ENCODE assay signal across 2 cellular contexts in genomic region chr4:21554036-21554435, GRCh38.
TF ChIP-seq lines count a peak whose summit lies in the region.

No MANE protein-coding gene starts in this region.

TF ChIP-seq in SK-N-SH, 30 proteins besides CTCF, POLR2A, EP300 and RAD21 (continued from another document):
- TF ChIP-seq USF2 (IDR thresholded peaks at IDR 0.05; ENCODE audit: borderline replicate concordance, low read depth, low read length) (no peak), SMC3 (IDR thresholded peaks at IDR 0.05; ENCODE audit: low read depth, low read length) (no peak), RXRA (IDR thresholded peaks at IDR 0.05; ENCODE audit: borderline replicate concordance, low read depth) (no peak), GATA2 (CRISPR knock-in tag; IDR thresholded peaks at IDR 0.05) (no peak), TAF1 (IDR thresholded peaks at IDR 0.05; ENCODE audit: borderline replicate concordance, low read depth, low read length) (no peak), IRF3 (IDR thresholded peaks at IDR 0.05; ENCODE audit: low read depth, low read length) (no peak), NFIC (IDR thresholded peaks at IDR 0.05; ENCODE audit: borderline replicate concordance) (no peak), NRF1 (IDR thresholded peaks at IDR 0.05; ENCODE audit: low read depth, low read length) (no peak), TEAD4 (IDR thresholded peaks at IDR 0.05; ENCODE audit: borderline replicate concordance, insufficient read depth) (no peak), SIN3A (IDR thresholded peaks at IDR 0.05; ENCODE audit: borderline replicate concordance, low read depth, low read length) (no peak), TCF12 (IDR thresholded peaks at IDR 0.05) (no peak), FOXJ3 (CRISPR knock-in tag; IDR thresholded peaks at IDR 0.05) (no peak), MEF2A (IDR thresholded peaks at IDR 0.05; ENCODE audit: borderline replicate concordance, low read depth) (no peak), JUND (IDR thresholded peaks at IDR 0.05) (no peak)
- TF ChIP-seq, protein P1, sequence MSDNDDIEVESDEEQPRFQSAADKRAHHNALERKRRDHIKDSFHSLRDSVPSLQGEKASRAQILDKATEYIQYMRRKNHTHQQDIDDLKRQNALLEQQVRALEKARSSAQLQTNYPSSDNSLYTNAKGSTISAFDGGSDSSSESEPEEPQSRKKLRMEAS (IDR thresholded peaks at IDR 0.05; ENCODE audit: low read depth), result no peak
- TF ChIP-seq, protein P2, sequence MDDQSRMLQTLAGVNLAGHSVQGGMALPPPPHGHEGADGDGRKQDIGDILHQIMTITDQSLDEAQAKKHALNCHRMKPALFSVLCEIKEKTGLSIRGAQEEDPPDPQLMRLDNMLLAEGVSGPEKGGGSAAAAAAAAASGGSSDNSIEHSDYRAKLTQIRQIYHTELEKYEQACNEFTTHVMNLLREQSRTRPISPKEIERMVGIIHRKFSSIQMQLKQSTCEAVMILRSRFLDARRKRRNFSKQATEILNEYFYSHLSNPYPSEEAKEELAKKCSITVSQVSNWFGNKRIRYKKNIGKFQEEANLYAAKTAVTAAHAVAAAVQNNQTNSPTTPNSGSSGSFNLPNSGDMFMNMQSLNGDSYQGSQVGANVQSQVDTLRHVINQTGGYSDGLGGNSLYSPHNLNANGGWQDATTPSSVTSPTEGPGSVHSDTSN (IDR thresholded peaks at IDR 0.05), result no peak
- TF ChIP-seq, protein P3, sequence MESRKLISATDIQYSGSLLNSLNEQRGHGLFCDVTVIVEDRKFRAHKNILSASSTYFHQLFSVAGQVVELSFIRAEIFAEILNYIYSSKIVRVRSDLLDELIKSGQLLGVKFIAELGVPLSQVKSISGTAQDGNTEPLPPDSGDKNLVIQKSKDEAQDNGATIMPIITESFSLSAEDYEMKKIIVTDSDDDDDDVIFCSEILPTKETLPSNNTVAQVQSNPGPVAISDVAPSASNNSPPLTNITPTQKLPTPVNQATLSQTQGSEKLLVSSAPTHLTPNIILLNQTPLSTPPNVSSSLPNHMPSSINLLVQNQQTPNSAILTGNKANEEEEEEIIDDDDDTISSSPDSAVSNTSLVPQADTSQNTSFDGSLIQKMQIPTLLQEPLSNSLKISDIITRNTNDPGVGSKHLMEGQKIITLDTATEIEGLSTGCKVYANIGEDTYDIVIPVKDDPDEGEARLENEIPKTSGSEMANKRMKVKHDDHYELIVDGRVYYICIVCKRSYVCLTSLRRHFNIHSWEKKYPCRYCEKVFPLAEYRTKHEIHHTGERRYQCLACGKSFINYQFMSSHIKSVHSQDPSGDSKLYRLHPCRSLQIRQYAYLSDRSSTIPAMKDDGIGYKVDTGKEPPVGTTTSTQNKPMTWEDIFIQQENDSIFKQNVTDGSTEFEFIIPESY (IDR thresholded peaks at IDR 0.05; ENCODE audit: borderline replicate concordance, low read depth), result no peak

TF ChIP-seq in SK-N-SH treated with all-trans-retinoic acid at 6 μM for 48 hours, 23 proteins besides CTCF, POLR2A, EP300 and RAD21 (continued from another document):
- TF ChIP-seq CSRNP3 (CRISPR knock-in tag; IDR thresholded peaks at IDR 0.05) (no peak), CSDC2 (CRISPR knock-in tag; IDR thresholded peaks at IDR 0.05) (no peak), ZNF70 (CRISPR knock-in tag; IDR thresholded peaks at IDR 0.05) (no peak), ZNF565 (CRISPR knock-in tag; conservative IDR thresholded peaks at IDR 0.05; ENCODE audit: low read depth) (no peak), PPARA (CRISPR knock-in tag; IDR thresholded peaks at IDR 0.05; ENCODE audit: borderline replicate concordance) (no peak), TSHZ2 (CRISPR knock-in tag; IDR thresholded peaks at IDR 0.05) (no peak), SNAI2 (CRISPR knock-in tag; IDR thresholded peaks at IDR 0.05) (no peak), ESRRG (CRISPR knock-in tag; IDR thresholded peaks at IDR 0.05) (no peak), ZFP3 (CRISPR knock-in tag; IDR thresholded peaks at IDR 0.05) (no peak), ARNTL (CRISPR knock-in tag; IDR thresholded peaks at IDR 0.05; ENCODE audit: borderline replicate concordance, low read depth) (no peak), ZC3H10 (CRISPR knock-in tag; IDR thresholded peaks at IDR 0.05) (no peak), GLIS3 (CRISPR knock-in tag; IDR thresholded peaks at IDR 0.05) (no peak)
- TF ChIP-seq, protein P4, sequence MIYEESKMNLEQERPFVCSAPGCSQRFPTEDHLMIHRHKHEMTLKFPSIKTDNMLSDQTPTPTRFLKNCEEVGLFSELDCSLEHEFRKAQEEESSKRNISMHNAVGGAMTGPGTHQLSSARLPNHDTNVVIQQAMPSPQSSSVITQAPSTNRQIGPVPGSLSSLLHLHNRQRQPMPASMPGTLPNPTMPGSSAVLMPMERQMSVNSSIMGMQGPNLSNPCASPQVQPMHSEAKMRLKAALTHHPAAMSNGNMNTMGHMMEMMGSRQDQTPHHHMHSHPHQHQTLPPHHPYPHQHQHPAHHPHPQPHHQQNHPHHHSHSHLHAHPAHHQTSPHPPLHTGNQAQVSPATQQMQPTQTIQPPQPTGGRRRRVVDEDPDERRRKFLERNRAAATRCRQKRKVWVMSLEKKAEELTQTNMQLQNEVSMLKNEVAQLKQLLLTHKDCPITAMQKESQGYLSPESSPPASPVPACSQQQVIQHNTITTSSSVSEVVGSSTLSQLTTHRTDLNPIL (CRISPR knock-in tag; IDR thresholded peaks at IDR 0.05; ENCODE audit: low read depth), result no peak
TF ChIP-seq in SK-N-SH treated with all-trans-retinoic acid at 6 μM for 48 hours: peak in this region for 0.
